8 cellular contexts compared by ENCODE assay signal in genomic region chr17:28643979-28644781, GRCh38. TPM values are rescaled to one million over a fixed set of nuclear protein-coding genes. Genes with fewer than 3 reads are reported as not detected.
A peak's percentile ranks its signal among the peaks of the same experiment; 100 is the strongest.
DNase-seq lines count a peak whose midpoint lies in the region; ATAC-seq and TF ChIP-seq lines count a peak whose summit lies in the region.

No MANE protein-coding gene starts in this region.

- peaks cover 33 to 60% (median 41%) of the 10 kb centered on the region in 7 donors for H3K4me1 Mint-ChIP-seq in naive thymus-derived CD4-positive, alpha-beta T cell

- RAD21 ChIA-PET in HCT116 (lab: Charles Lee; ENCODE audit: low non-redundant PET in 1 of 2, low total read pairs in 2 of 2, uncharacterized antibody in 2 of 2, unreplicated experiment in 2 of 2), result no interaction called here

- peak overlapping the region; percentile 84 to 99 (median 93) for H3K27ac Mint-ChIP-seq in naive thymus-derived CD4-positive, alpha-beta T cell

- no peak for TF ChIP-seq POLR2A in HCT116 (IDR thresholded peaks at IDR 0.05; ENCODE audit: borderline replicate concordance, extremely low read depth, insufficient read depth, insufficient read length)

- peak overlapping the region; percentile 90 for H3K4me2 ChIP-seq in HCT116 (ENCODE audit: low read length)

- intact Hi-C loops in HCT116 (cut with micrococcal nuclease), result loop anchor here (10.0 kb wide), 1 partner anchor 261 kb away; the partner anchor contains the start of gene DHRS13
- intact Hi-C loops in naive thymus-derived CD4-positive, alpha-beta T cell (cut with micrococcal nuclease), result loop anchor here (1.0 to 10.0 kb wide), 6 partner anchors 45 to 749 kb away; partner anchors contain the start of genes ERAL1 (in 1 of the 2), IFT20 (in 1 of the 2), LYRM9 (in 1 of the 2) and NEK8 (in 1 of the 2)

- H4K20me1 ChIP-seq in HCT116 (ENCODE audit: insufficient read depth), result peaks cover 7% of the 10 kb centered on the region; the same call in 1 of the 2 replicates

- no peaks in the 10 kb centered on the region for H3K9me3 Mint-ChIP-seq in naive thymus-derived CD4-positive, alpha-beta T cell

- no TSS peak for BruUV-seq in HCT116 (replicated peaks; lab: Mats Ljungman, UMichigan)

- no peaks in the 10 kb centered on the region for H3K27me3 ChIP-seq in HCT116 (ENCODE audit: insufficient read depth, low read length)
- H3K27me3 ChIP-seq in naive thymus-derived CD4-positive, alpha-beta T cell (ENCODE audit: control insufficient read depth in 2 of 2, insufficient read depth in 2 of 2, low read length in 2 of 2), result no peaks in the 10 kb centered on the region

- H2AFZ ChIP-seq in HCT116 (ENCODE audit: low read depth, low read length, poor library complexity, severe bottlenecking), result no peak overlapping the region

- H3K36me3 ChIP-seq in HCT116 (ENCODE audit: control insufficient read depth in 1 of 2, insufficient read depth in 2 of 2, low read length in 2 of 2), result peaks cover 38 to 42% of the 10 kb centered on the region in 2 experiments
- H3K36me3 ChIP-seq in naive thymus-derived CD4-positive, alpha-beta T cell (ENCODE audit: control insufficient read depth in 2 of 3, insufficient read depth in 3 of 3, low read length in 3 of 3), result peaks cover 12 to 51% (median 20%) of the 10 kb centered on the region in 3 experiments

- H3K9me2 ChIP-seq in HCT116 (ENCODE audit: insufficient read depth), result no peaks in the 10 kb centered on the region

- CTCF ChIA-PET in HCT116 (lab: Charles Lee), result interaction anchor here (0.7 to 1.8 kb wide), 14 partner anchors 9 to 468 kb away, joined by 3 to 10 read pairs (median 3); partner anchors contain the start of genes PHF12, PROCA1, SDF2 and SUPT6H
- CTCF ChIA-PET in naive thymus-derived CD4-positive, alpha-beta T cell (lab: Charles Lee), result interaction anchor here (0.7 to 1.2 kb wide), 3 partner anchors 24 to 33 kb away, joined by 3 read pairs; no protein-coding TSS in a partner anchor

- no peaks in the 10 kb centered on the region for H3K27me3 Mint-ChIP-seq in naive thymus-derived CD4-positive, alpha-beta T cell

- H3K79me2 ChIP-seq in HCT116 (ENCODE audit: insufficient read depth, low read length), result peaks cover 50% of the 10 kb centered on the region

- DNase-seq in NCI-H1105 treated with DMSO at 0.1 percent for 48 hours (lab: John Stamatoyannopoulos, UW), result peak; percentile 38
- no peak for DNase-seq in NCI-H1105 (lab: John Stamatoyannopoulos, UW)
- DNase-seq in HCT116 (ENCODE audit: low read depth, low spot score), result peak; percentile 31
- peak; percentile 36 to 80 for DNase-seq in NCI-H526 (lab: John Stamatoyannopoulos, UW)
- DNase-seq in activated T-cell treated with anti-CD3 and anti-CD28 coated beads, Interleukin-2, amount 50 U/mL, for 1 hour, result peak; percentile 34
- DNase-seq in fibroblast of peridontal ligament (ENCODE audit: extremely low read depth), result peak; percentile 61
- DNase-seq in naive thymus-derived CD4-positive, alpha-beta T cell, result peak in 4 of 9 donors; percentile 7 to 40 (median 10)

- H3K36me3 Mint-ChIP-seq in naive thymus-derived CD4-positive, alpha-beta T cell, result peaks cover 9 to 40% (median 25%) of the 10 kb centered on the region in 5 donors

- H3K4me3 Mint-ChIP-seq in naive thymus-derived CD4-positive, alpha-beta T cell, result peak overlapping the region; percentile 89 to 99 (median 94)

- H3K4me3 ChIP-seq in HCT116 (replicated peaks in 1 of 2; ENCODE audit: low read depth in 1 of 2, low read length in 2 of 2), result peak overlapping the region; percentile 77 to 83
- peak overlapping the region; percentile 87 for H3K4me3 ChIP-seq in naive thymus-derived CD4-positive, alpha-beta T cell (ENCODE audit: low read length)

- peak; percentile 21 for ATAC-seq in HCT116
- no peak for ATAC-seq in naive thymus-derived CD4-positive, alpha-beta T cell
- no peak for ATAC-seq in HG03571 (IDR thresholded peaks at IDR 0.05; ENCODE audit: unreplicated experiment)

- TF ChIP-seq CTCF in HCT116 (IDR thresholded peaks at IDR 0.05 in 2 of 3, conservative IDR thresholded peaks at IDR 0.05 in 1 of 3; ENCODE audit: borderline replicate concordance in 1 of 3, insufficient read depth in 1 of 3, low read depth in 2 of 3, low read length in 2 of 3), result peak in 2 of 3 experiments; percentile 55 to 69; a peak in 4 of 6 replicates

- POLR2A ChIA-PET in HCT116 (lab: Charles Lee), result interaction anchor here (1.1 to 3.1 kb wide), 4 partner anchors 17 to 81 kb away, joined by 3 to 19 read pairs (median 8); partner anchors contain the start of genes RPL23A, SDF2 and SUPT6H
- POLR2A ChIA-PET in naive thymus-derived CD4-positive, alpha-beta T cell (lab: Charles Lee), result interaction anchor here (0.6 to 5.3 kb wide), 24 partner anchors 8 to 1460 kb away, joined by 3 to 81 read pairs (median 5); partner anchors contain the start of genes ALDOC, IFT20, NEK8 and NUFIP2

- H3K4me1 ChIP-seq in HCT116 (ENCODE audit: control insufficient read depth in 1 of 2, insufficient read depth in 2 of 2, low read length in 2 of 2), result peaks cover 12 to 29% of the 10 kb centered on the region in 2 experiments
- H3K4me1 ChIP-seq in naive thymus-derived CD4-positive, alpha-beta T cell (ENCODE audit: control insufficient read depth in 2 of 2, insufficient read depth in 2 of 2, low read length in 2 of 2), result peaks cover 26 to 29% of the 10 kb centered on the region in 2 donors

- peak overlapping the region; percentile 74 for H3K27ac ChIP-seq in HCT116 (ENCODE audit: low read depth, low read length)
- H3K27ac ChIP-seq in naive thymus-derived CD4-positive, alpha-beta T cell (ENCODE audit: low read depth, low read length), result peak overlapping the region; percentile 95

- TF ChIP-seq RAD21 in HCT116 (IDR thresholded peaks at IDR 0.05; ENCODE audit: low read depth), result no peak

- no peaks in the 10 kb centered on the region for H3K9me3 ChIP-seq in HCT116 (ENCODE audit: control insufficient read depth in 1 of 2, insufficient read depth in 1 of 2, low read depth in 1 of 2, low read length in 2 of 2)
- no peaks in the 10 kb centered on the region for H3K9me3 ChIP-seq in naive thymus-derived CD4-positive, alpha-beta T cell (ENCODE audit: control insufficient read depth in 2 of 3, low read length in 3 of 3)

- H3K9ac ChIP-seq in HCT116 (ENCODE audit: low read length), result peak overlapping the region; percentile 83

TF ChIP-seq in HCT116, 20 proteins besides CTCF, POLR2A, EP300 and RAD21 (continues in another document):
- TF ChIP-seq SRF (IDR thresholded peaks at IDR 0.05; ENCODE audit: low read depth) (no peak), TCF7L2 (IDR thresholded peaks at IDR 0.05; ENCODE audit: borderline replicate concordance, extremely low read depth, insufficient read depth, insufficient read length) (no peak), YY1 (IDR thresholded peaks at IDR 0.05; ENCODE audit: extremely low read depth, insufficient replicate concordance, low read depth, low read length) (no peak), EZH2phosphoT487 (IDR thresholded peaks at IDR 0.05; ENCODE audit: borderline replicate concordance) (no peak), ELF1 (IDR thresholded peaks at IDR 0.05; ENCODE audit: borderline replicate concordance, low read depth) (no peak; the same call in 1 of the 2 replicates), EZH2 (IDR thresholded peaks at IDR 0.05) (no peak), FOSL1 (IDR thresholded peaks at IDR 0.05; ENCODE audit: low read depth) (no peak), EGR1 (IDR thresholded peaks at IDR 0.05; ENCODE audit: low read depth) (no peak)
- TF ChIP-seq, protein P1, sequence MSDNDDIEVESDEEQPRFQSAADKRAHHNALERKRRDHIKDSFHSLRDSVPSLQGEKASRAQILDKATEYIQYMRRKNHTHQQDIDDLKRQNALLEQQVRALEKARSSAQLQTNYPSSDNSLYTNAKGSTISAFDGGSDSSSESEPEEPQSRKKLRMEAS (IDR thresholded peaks at IDR 0.05), result no peak

RNA-seq across cellular contexts. Expression of gene BLTP2, which starts 0.8 kb away (rescaled TPM):
- total RNA-seq in HCT116 (2021; ENCODE audit: unreplicated experiment), result 140 TPM
- polyA plus RNA-seq in HCT116 (2012), result 49.8 and 54.5 TPM in 2 replicates
- total RNA-seq in naive thymus-derived CD4-positive, alpha-beta T cell, result 100 to 1,000 TPM; 143 to 163 (median 153) TPM
- polyA plus RNA-seq in naive thymus-derived CD4-positive, alpha-beta T cell, result 10 to 100 TPM; 30.8 to 47.1 TPM

RNA-seq across cellular contexts. Expression of gene SDF2, which starts 17.5 kb away (rescaled TPM):
- total RNA-seq in HCT116 (2021; ENCODE audit: unreplicated experiment), result 41.3 TPM
- polyA plus RNA-seq in HCT116 (2012), result 44.5 and 47.9 TPM in 2 replicates
- 10 to 100 TPM; 28.6 to 49.5 (median 43.8) TPM for total RNA-seq in naive thymus-derived CD4-positive, alpha-beta T cell
- 10 to 100 TPM; 52.1 to 85.2 TPM for polyA plus RNA-seq in naive thymus-derived CD4-positive, alpha-beta T cell

RNA-seq across cellular contexts. Expression of gene SUPT6H, which starts 17.8 kb away (rescaled TPM):
- total RNA-seq in HCT116 (2021; ENCODE audit: unreplicated experiment), result 62.1 TPM
- 52.1 and 52.4 TPM in 2 replicates for polyA plus RNA-seq in HCT116 (2012)
- total RNA-seq in naive thymus-derived CD4-positive, alpha-beta T cell, result 100 to 1,000 TPM in 2 of 5 experiments, 10 to 100 TPM in 3; 91.2 to 132 (median 98.5) TPM
- 10 to 100 TPM in 1 of 2 donors, 1 to 10 TPM in 1; 9.8 to 23.8 TPM for polyA plus RNA-seq in naive thymus-derived CD4-positive, alpha-beta T cell

RNA-seq across cellular contexts. Expression of gene RSKR, which starts 30.2 kb away (rescaled TPM):
- 18.9 TPM for total RNA-seq in HCT116 (2021; ENCODE audit: unreplicated experiment)
- polyA plus RNA-seq in HCT116 (2012), result 9.5 and 9.7 TPM in 2 replicates
- 10 to 100 TPM; 17.8 to 34.5 (median 28.1) TPM for total RNA-seq in naive thymus-derived CD4-positive, alpha-beta T cell
- under 1 TPM in 1 of 2 donors, not detected in 1; 0.20 TPM for polyA plus RNA-seq in naive thymus-derived CD4-positive, alpha-beta T cell

RNA-seq across cellular contexts. Expression of gene SPAG5, which starts 45.4 kb away (rescaled TPM):
- 94.9 TPM for total RNA-seq in HCT116 (2021; ENCODE audit: unreplicated experiment)
- 77.7 and 92.1 TPM in 2 replicates for polyA plus RNA-seq in HCT116 (2012)
- total RNA-seq in naive thymus-derived CD4-positive, alpha-beta T cell, result 10 to 100 TPM; 10.4 to 95.3 (median 18.4) TPM
- 1 to 10 TPM; 1.6 to 3.9 TPM for polyA plus RNA-seq in naive thymus-derived CD4-positive, alpha-beta T cell
